ENCODE assay signal across 6 cellular contexts in genomic region chr1:153962088-153963029, GRCh38. TPM values are rescaled to one million over a fixed set of nuclear protein-coding genes. Genes with fewer than 3 reads are reported as not detected.
DNase-seq lines count a peak whose midpoint lies in the region; ATAC-seq and TF ChIP-seq lines count a peak whose summit lies in the region.

No MANE protein-coding gene starts in this region.

- H3K9me3 Mint-ChIP-seq in activated T-cell treated with anti-CD3 and anti-CD28 coated beads, Interleukin-2, amount 50 U/mL, for 4 hours = no peaks in the 10 kb centered on the region
- no peaks in the 10 kb centered on the region for H3K9me3 Mint-ChIP-seq in chondrocyte (ENCODE audit: low read depth)
- no peaks in the 10 kb centered on the region for H3K9me3 Mint-ChIP-seq in osteocyte (ENCODE audit: unreplicated experiment)

- TF ChIP-seq CTCF in chondrocyte (IDR thresholded peaks at IDR 0.05) (no peak), osteocyte (IDR thresholded peaks at IDR 0.05) (no peak)

- peak overlapping the region; percentile 94 for H3K4me3 Mint-ChIP-seq in activated T-cell treated with anti-CD3 and anti-CD28 coated beads, Interleukin-2, amount 50 U/mL, for 4 hours
- peak overlapping the region; percentile 88 for H3K4me3 Mint-ChIP-seq in chondrocyte (ENCODE audit: unreplicated experiment)
- H3K4me3 Mint-ChIP-seq in osteocyte (ENCODE audit: unreplicated experiment) = peak overlapping the region; percentile 85

- peaks cover 55% of the 10 kb centered on the region for H3K4me1 Mint-ChIP-seq in activated T-cell treated with anti-CD3 and anti-CD28 coated beads, Interleukin-2, amount 50 U/mL, for 4 hours (ENCODE audit: low read depth)
- peaks cover 71% of the 10 kb centered on the region for H3K4me1 Mint-ChIP-seq in chondrocyte (ENCODE audit: low read depth)
- H3K4me1 Mint-ChIP-seq in osteocyte (ENCODE audit: unreplicated experiment) = peaks cover 62% of the 10 kb centered on the region

- H3K27me3 Mint-ChIP-seq in activated T-cell treated with anti-CD3 and anti-CD28 coated beads, Interleukin-2, amount 50 U/mL, for 4 hours (ENCODE audit: low read depth) = no peaks in the 10 kb centered on the region
- H3K27me3 Mint-ChIP-seq in chondrocyte (ENCODE audit: low read depth) (no peaks in the 10 kb centered on the region), osteocyte (ENCODE audit: unreplicated experiment) (no peaks in the 10 kb centered on the region)

- peaks cover 3% of the 10 kb centered on the region for H3K36me3 Mint-ChIP-seq in activated T-cell treated with anti-CD3 and anti-CD28 coated beads, Interleukin-2, amount 50 U/mL, for 4 hours (ENCODE audit: insufficient read depth)
- H3K36me3 Mint-ChIP-seq in chondrocyte (ENCODE audit: low read depth) = peaks cover 4% of the 10 kb centered on the region
- peaks cover 7% of the 10 kb centered on the region for H3K36me3 Mint-ChIP-seq in osteocyte (ENCODE audit: unreplicated experiment)

- DNase-seq in activated T-cell treated with anti-CD3 and anti-CD28 coated beads, Interleukin-2, amount 50 U/mL, for 4 hours = no peak
- DNase-seq in activated T-cell treated with anti-CD3 and anti-CD28 coated beads, Interleukin-2, amount 50 U/mL, for 48 hours = no peak
- no peak for DNase-seq in chondrocyte (ENCODE audit: low spot score)
- DNase-seq in osteocyte (ENCODE audit: extremely low spot score, unreplicated experiment) = no peak
- DNase-seq in NCI-H187 (lab: John Stamatoyannopoulos, UW) = no peak
- DNase-seq in iPS-NIHi11 (ENCODE audit: low spot score) = no peak

- H3K27ac Mint-ChIP-seq in chondrocyte (ENCODE audit: unreplicated experiment) (peak overlapping the region; percentile 94), osteocyte (ENCODE audit: unreplicated experiment) (peak overlapping the region; percentile 92)

- ATAC-seq in activated T-cell treated with anti-CD3 and anti-CD28 coated beads, Interleukin-2, amount 50 U/mL, for 4 hours = no peak

RNA-seq across cellular contexts. Expression of gene SLC39A1, which starts 1.0 kb away (rescaled TPM):
- total RNA-seq in activated T-cell treated with anti-CD3 and anti-CD28 coated beads, Interleukin-2, amount 50 U/mL, for 4 hours = 10 to 100 TPM; 72.6 to 79.3 (median 73.9) TPM
- total RNA-seq in chondrocyte (83.5 to 87.8 TPM (median 85.6 TPM) in 3 replicates), osteocyte (93.2 and 95.3 TPM in 2 replicates)

RNA-seq across cellular contexts. Expression of gene CRTC2, which starts 3.9 kb away (rescaled TPM):
- total RNA-seq in activated T-cell treated with anti-CD3 and anti-CD28 coated beads, Interleukin-2, amount 50 U/mL, for 4 hours = 10 to 100 TPM; 43.7 to 56.0 (median 51.7) TPM
- total RNA-seq in chondrocyte = 24.2 to 32.5 TPM (median 30.9 TPM) in 3 replicates
- total RNA-seq in osteocyte = 29.4 and 41.9 TPM in 2 replicates

RNA-seq across cellular contexts. Expression of gene CREB3L4, which starts 5.3 kb away (rescaled TPM):
- 1 to 10 TPM; 4.2 to 4.3 (median 4.3) TPM for total RNA-seq in activated T-cell treated with anti-CD3 and anti-CD28 coated beads, Interleukin-2, amount 50 U/mL, for 4 hours
- 3.7 to 6.6 TPM (median 4.4 TPM) in 3 replicates for total RNA-seq in chondrocyte
- total RNA-seq in osteocyte = 9.3 and 11.1 TPM in 2 replicates

RNA-seq across cellular contexts. Expression of gene JTB, which starts 15.1 kb away (rescaled TPM):
- total RNA-seq in activated T-cell treated with anti-CD3 and anti-CD28 coated beads, Interleukin-2, amount 50 U/mL, for 4 hours = 100 to 1,000 TPM; 257 to 294 (median 273) TPM
- 128 to 158 TPM (median 130 TPM) in 3 replicates for total RNA-seq in chondrocyte
- 138 and 143 TPM in 2 replicates for total RNA-seq in osteocyte

RNA-seq across cellular contexts. Expression of gene DENND4B, which starts 15.8 kb away (rescaled TPM):
- 100 to 1,000 TPM; 110 to 117 (median 115) TPM for total RNA-seq in activated T-cell treated with anti-CD3 and anti-CD28 coated beads, Interleukin-2, amount 50 U/mL, for 4 hours
- total RNA-seq in chondrocyte (32.1 to 36.7 TPM (median 36.2 TPM) in 3 replicates), osteocyte (48.0 and 53.1 TPM in 2 replicates)
